Comparison of ENCODE assay signal across 19 cellular contexts in genomic region chr13:33202644-33203169, GRCh38.
DNase-seq lines count a peak whose midpoint lies in the region; ATAC-seq, FAIRE-seq and TF ChIP-seq lines count a peak whose summit lies in the region.
"Had no signal": no experiment of that assay in that cellular context is flagged by ENCODE, and none has a peak within 500 bp of the region (broad histone marks: within the 10 kb centered on the region; RNA-seq: fewer than 3 reads in every experiment).

No MANE protein-coding gene starts in this region.

- H3K27me3 Mint-ChIP-seq in activated T-helper 1 cell treated with anti-CD3 and anti-CD28 coated beads, Interleukin-12 subunit alpha, Interleukin-12 subunit beta, Interleukin-2, Interleukin-4 antibody, amounts not matched to agents 30 ng/mL and 10 ng/mL and 1 ng/mL, durations not matched to agents 14 hours and 24 hours and 36 hours (ENCODE audit: insufficient read depth) = no peaks in the 10 kb centered on the region
- H3K27me3 Mint-ChIP-seq in osteocyte (ENCODE audit: unreplicated experiment) = no peaks in the 10 kb centered on the region
- peaks cover 6% of the 10 kb centered on the region for H3K27me3 Mint-ChIP-seq in activated CD8-positive, alpha-beta T cell treated with anti-CD3 and anti-CD28 coated beads, Interleukin-2, amount 10 ng/mL, durations not matched to agents 7 days and 5 days (ENCODE audit: low read depth)
- H3K27me3 Mint-ChIP-seq: activated CD4-positive, alpha-beta T cell treated with anti-CD3 and anti-CD28 coated beads, Interleukin-2, amount 10 ng/mL, durations not matched to agents 7 days and 5 days had no signal

- TF ChIP-seq CTCF in osteocyte (IDR thresholded peaks at IDR 0.05) = no peak

- intact Hi-C loops in activated T-helper 1 cell treated with anti-CD3 and anti-CD28 coated beads, Interleukin-12 subunit alpha, Interleukin-12 subunit beta, Interleukin-2, Interleukin-4 antibody, amounts not matched to agents 30 ng/mL and 10 ng/mL and 1 ng/mL, durations not matched to agents 14 hours and 24 hours and 36 hours (cut with micrococcal nuclease) = loop anchor here (5.0 kb wide), 1 partner anchor 115 kb away; no protein-coding TSS in a partner anchor

- no peak for TF ChIP-seq POLR2A in GM12892 (IDR thresholded peaks at IDR 0.05; ENCODE audit: low read depth, low read length)

- H3K27ac Mint-ChIP-seq in activated T-helper 1 cell treated with anti-CD3 and anti-CD28 coated beads, Interleukin-12 subunit alpha, Interleukin-12 subunit beta, Interleukin-2, Interleukin-4 antibody, amounts not matched to agents 30 ng/mL and 10 ng/mL and 1 ng/mL, durations not matched to agents 14 hours and 24 hours and 36 hours = peak overlapping the region; percentile 74
- peak overlapping the region; percentile 81 for H3K27ac Mint-ChIP-seq in osteocyte (ENCODE audit: unreplicated experiment)
- H3K27ac Mint-ChIP-seq in activated CD8-positive, alpha-beta T cell treated with anti-CD3 and anti-CD28 coated beads, Interleukin-2, amount 10 ng/mL, durations not matched to agents 7 days and 5 days = no peak overlapping the region
- H3K27ac Mint-ChIP-seq: activated CD4-positive, alpha-beta T cell treated with anti-CD3 and anti-CD28 coated beads, Interleukin-2, amount 10 ng/mL, durations not matched to agents 7 days and 5 days; T-helper 17 cell had no signal

- peaks cover 6% of the 10 kb centered on the region for H3K36me3 Mint-ChIP-seq in activated T-helper 1 cell treated with anti-CD3 and anti-CD28 coated beads, Interleukin-12 subunit alpha, Interleukin-12 subunit beta, Interleukin-2, Interleukin-4 antibody, amounts not matched to agents 30 ng/mL and 10 ng/mL and 1 ng/mL, durations not matched to agents 14 hours and 24 hours and 36 hours (ENCODE audit: low read depth)
- peaks cover 19% of the 10 kb centered on the region for H3K36me3 Mint-ChIP-seq in osteocyte (ENCODE audit: unreplicated experiment)
- H3K36me3 Mint-ChIP-seq in activated CD8-positive, alpha-beta T cell treated with anti-CD3 and anti-CD28 coated beads, Interleukin-2, amount 10 ng/mL, durations not matched to agents 7 days and 5 days (ENCODE audit: low read depth) = no peaks in the 10 kb centered on the region

- peak; percentile 31 for ATAC-seq in GM21786 (IDR thresholded peaks at IDR 0.05; ENCODE audit: unreplicated experiment)
- no peak for ATAC-seq in activated CD8-positive, alpha-beta T cell treated with anti-CD3 and anti-CD28 coated beads, Interleukin-2, amount 10 ng/mL, durations not matched to agents 7 days and 5 days
- no peak for ATAC-seq in GM21526 (IDR thresholded peaks at IDR 0.05; ENCODE audit: low FRiP score, unreplicated experiment)
- ATAC-seq: HCT116, T-helper 17 cell had no signal

- peaks cover 68% of the 10 kb centered on the region for H3K4me1 Mint-ChIP-seq in activated T-helper 1 cell treated with anti-CD3 and anti-CD28 coated beads, Interleukin-12 subunit alpha, Interleukin-12 subunit beta, Interleukin-2, Interleukin-4 antibody, amounts not matched to agents 30 ng/mL and 10 ng/mL and 1 ng/mL, durations not matched to agents 14 hours and 24 hours and 36 hours (ENCODE audit: low read depth)
- peaks cover 81% of the 10 kb centered on the region for H3K4me1 Mint-ChIP-seq in osteocyte (ENCODE audit: unreplicated experiment)
- peaks cover 28% of the 10 kb centered on the region for H3K4me1 Mint-ChIP-seq in activated CD8-positive, alpha-beta T cell treated with anti-CD3 and anti-CD28 coated beads, Interleukin-2, amount 10 ng/mL, durations not matched to agents 7 days and 5 days (ENCODE audit: low read depth)

- FAIRE-seq in GM12892 (lab: Jason Lieb, UNC) = peak; percentile 63
- FAIRE-seq: RCC 7860 had no signal

- POLR2A ChIA-PET in activated CD8-positive, alpha-beta T cell treated with anti-CD3 and anti-CD28 coated beads, Interleukin-2, amount 10 ng/mL, durations not matched to agents 7 days and 5 days (lab: Charles Lee) = no interaction called here

- H3K4me3 Mint-ChIP-seq in activated T-helper 1 cell treated with anti-CD3 and anti-CD28 coated beads, Interleukin-12 subunit alpha, Interleukin-12 subunit beta, Interleukin-2, Interleukin-4 antibody, amounts not matched to agents 30 ng/mL and 10 ng/mL and 1 ng/mL, durations not matched to agents 14 hours and 24 hours and 36 hours = peak overlapping the region; percentile 44
- peak overlapping the region; percentile 76 for H3K4me3 Mint-ChIP-seq in osteocyte (ENCODE audit: unreplicated experiment)
- H3K4me3 Mint-ChIP-seq in activated CD8-positive, alpha-beta T cell treated with anti-CD3 and anti-CD28 coated beads, Interleukin-2, amount 10 ng/mL, durations not matched to agents 7 days and 5 days = no peak overlapping the region
- H3K4me3 Mint-ChIP-seq: activated CD4-positive, alpha-beta T cell treated with anti-CD3 and anti-CD28 coated beads, Interleukin-2, amount 10 ng/mL, durations not matched to agents 7 days and 5 days; T-helper 17 cell had no signal

- peaks cover 10% of the 10 kb centered on the region for H3K9me3 Mint-ChIP-seq in activated T-helper 1 cell treated with anti-CD3 and anti-CD28 coated beads, Interleukin-12 subunit alpha, Interleukin-12 subunit beta, Interleukin-2, Interleukin-4 antibody, amounts not matched to agents 30 ng/mL and 10 ng/mL and 1 ng/mL, durations not matched to agents 14 hours and 24 hours and 36 hours
- H3K9me3 Mint-ChIP-seq in osteocyte (ENCODE audit: unreplicated experiment) = no peaks in the 10 kb centered on the region
- no peaks in the 10 kb centered on the region for H3K9me3 Mint-ChIP-seq in activated CD8-positive, alpha-beta T cell treated with anti-CD3 and anti-CD28 coated beads, Interleukin-2, amount 10 ng/mL, durations not matched to agents 7 days and 5 days (ENCODE audit: insufficient read depth)
- H3K9me3 Mint-ChIP-seq: activated CD4-positive, alpha-beta T cell treated with anti-CD3 and anti-CD28 coated beads, Interleukin-2, amount 10 ng/mL, durations not matched to agents 7 days and 5 days had no signal

- CTCF ChIA-PET in activated CD8-positive, alpha-beta T cell treated with anti-CD3 and anti-CD28 coated beads, Interleukin-2, amount 10 ng/mL, durations not matched to agents 7 days and 5 days (lab: Charles Lee) = no interaction called here

- DNase-seq in GM12892 (ENCODE audit: insufficient read length) = no peak
- no peak for DNase-seq in activated T-helper 1 cell treated with anti-CD3 and anti-CD28 coated beads, Interleukin-12 subunit alpha, Interleukin-12 subunit beta, Interleukin-2, Interleukin-4 antibody, amounts not matched to agents 30 ng/mL and 10 ng/mL and 1 ng/mL, durations not matched to agents 14 hours and 24 hours and 36 hours (ENCODE audit: low spot score)
- no peak for DNase-seq in osteocyte (ENCODE audit: extremely low spot score, unreplicated experiment)
- DNase-seq in activated CD8-positive, alpha-beta T cell treated with anti-CD3 and anti-CD28 coated beads, Interleukin-2, amount 10 ng/mL, durations not matched to agents 7 days and 5 days = no peak
- no peak for DNase-seq in mucosa of gallbladder (ENCODE audit: low spot score)
- no peak for DNase-seq in T1000 (lab: John Stamatoyannopoulos, UW)
- DNase-seq: activated CD4-positive, alpha-beta T cell treated with anti-CD3 and anti-CD28 coated beads, Interleukin-2, amount 10 ng/mL, durations not matched to agents 7 days and 5 days; aorta; C1 segment of cervical spinal cord; DND-41; midbrain; NCI-H1436; NCI-H510A treated with DMSO at 0.1 percent for 48 hours; T-helper 17 cell; uterus had no signal
